In genomic region chr22:49960159-49960966, GRCh38 we compare ENCODE assay signal across 1 cellular context.
TF ChIP-seq lines count a peak whose summit lies in the region.

Gene PIM3, plus strand, starts transcription at chr22:49960772. Its CDS starts 176 bp downstream, at chr22:49960948.

TF ChIP-seq in K562, 482 proteins besides CTCF, POLR2A, EP300 and RAD21 (continued from another document and continues in another):
- peak; percentile 90 to 96 for TF ChIP-seq MNT (conservative IDR thresholded peaks at IDR 0.05)
- TF ChIP-seq RFX1 (IDR thresholded peaks at IDR 0.05): no peak
- TF ChIP-seq NEUROD1 (IDR thresholded peaks at IDR 0.05; ENCODE audit: borderline replicate concordance, low read depth, low read length, partially characterized antibody): no peak
- TF ChIP-seq, protein P1, sequence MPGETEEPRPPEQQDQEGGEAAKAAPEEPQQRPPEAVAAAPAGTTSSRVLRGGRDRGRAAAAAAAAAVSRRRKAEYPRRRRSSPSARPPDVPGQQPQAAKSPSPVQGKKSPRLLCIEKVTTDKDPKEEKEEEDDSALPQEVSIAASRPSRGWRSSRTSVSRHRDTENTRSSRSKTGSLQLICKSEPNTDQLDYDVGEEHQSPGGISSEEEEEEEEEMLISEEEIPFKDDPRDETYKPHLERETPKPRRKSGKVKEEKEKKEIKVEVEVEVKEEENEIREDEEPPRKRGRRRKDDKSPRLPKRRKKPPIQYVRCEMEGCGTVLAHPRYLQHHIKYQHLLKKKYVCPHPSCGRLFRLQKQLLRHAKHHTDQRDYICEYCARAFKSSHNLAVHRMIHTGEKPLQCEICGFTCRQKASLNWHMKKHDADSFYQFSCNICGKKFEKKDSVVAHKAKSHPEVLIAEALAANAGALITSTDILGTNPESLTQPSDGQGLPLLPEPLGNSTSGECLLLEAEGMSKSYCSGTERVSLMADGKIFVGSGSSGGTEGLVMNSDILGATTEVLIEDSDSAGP (CRISPR knock-in tag; IDR thresholded peaks at IDR 0.05): no peak
- TF ChIP-seq, protein P2, sequence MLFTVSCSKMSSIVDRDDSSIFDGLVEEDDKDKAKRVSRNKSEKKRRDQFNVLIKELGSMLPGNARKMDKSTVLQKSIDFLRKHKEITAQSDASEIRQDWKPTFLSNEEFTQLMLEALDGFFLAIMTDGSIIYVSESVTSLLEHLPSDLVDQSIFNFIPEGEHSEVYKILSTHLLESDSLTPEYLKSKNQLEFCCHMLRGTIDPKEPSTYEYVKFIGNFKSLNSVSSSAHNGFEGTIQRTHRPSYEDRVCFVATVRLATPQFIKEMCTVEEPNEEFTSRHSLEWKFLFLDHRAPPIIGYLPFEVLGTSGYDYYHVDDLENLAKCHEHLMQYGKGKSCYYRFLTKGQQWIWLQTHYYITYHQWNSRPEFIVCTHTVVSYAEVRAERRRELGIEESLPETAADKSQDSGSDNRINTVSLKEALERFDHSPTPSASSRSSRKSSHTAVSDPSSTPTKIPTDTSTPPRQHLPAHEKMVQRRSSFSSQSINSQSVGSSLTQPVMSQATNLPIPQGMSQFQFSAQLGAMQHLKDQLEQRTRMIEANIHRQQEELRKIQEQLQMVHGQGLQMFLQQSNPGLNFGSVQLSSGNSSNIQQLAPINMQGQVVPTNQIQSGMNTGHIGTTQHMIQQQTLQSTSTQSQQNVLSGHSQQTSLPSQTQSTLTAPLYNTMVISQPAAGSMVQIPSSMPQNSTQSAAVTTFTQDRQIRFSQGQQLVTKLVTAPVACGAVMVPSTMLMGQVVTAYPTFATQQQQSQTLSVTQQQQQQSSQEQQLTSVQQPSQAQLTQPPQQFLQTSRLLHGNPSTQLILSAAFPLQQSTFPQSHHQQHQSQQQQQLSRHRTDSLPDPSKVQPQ (CRISPR knock-in tag; IDR thresholded peaks at IDR 0.05; ENCODE audit: borderline replicate concordance): no peak
- TF ChIP-seq MBD1 (CRISPR knock-in tag; IDR thresholded peaks at IDR 0.05): no peak
- no peak for TF ChIP-seq SRSF3 (IDR thresholded peaks at IDR 0.05; ENCODE audit: insufficient read depth, low read length)
- TF ChIP-seq SP1 (CRISPR knock-in tag; IDR thresholded peaks at IDR 0.05): no peak; the same call in 1 of the 2 replicates
- no peak for TF ChIP-seq CREBBP (IDR thresholded peaks at IDR 0.05; ENCODE audit: low read depth, low read length)
- TF ChIP-seq, protein P3, sequence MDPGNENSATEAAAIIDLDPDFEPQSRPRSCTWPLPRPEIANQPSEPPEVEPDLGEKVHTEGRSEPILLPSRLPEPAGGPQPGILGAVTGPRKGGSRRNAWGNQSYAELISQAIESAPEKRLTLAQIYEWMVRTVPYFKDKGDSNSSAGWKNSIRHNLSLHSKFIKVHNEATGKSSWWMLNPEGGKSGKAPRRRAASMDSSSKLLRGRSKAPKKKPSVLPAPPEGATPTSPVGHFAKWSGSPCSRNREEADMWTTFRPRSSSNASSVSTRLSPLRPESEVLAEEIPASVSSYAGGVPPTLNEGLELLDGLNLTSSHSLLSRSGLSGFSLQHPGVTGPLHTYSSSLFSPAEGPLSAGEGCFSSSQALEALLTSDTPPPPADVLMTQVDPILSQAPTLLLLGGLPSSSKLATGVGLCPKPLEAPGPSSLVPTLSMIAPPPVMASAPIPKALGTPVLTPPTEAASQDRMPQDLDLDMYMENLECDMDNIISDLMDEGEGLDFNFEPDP (CRISPR knock-in tag; IDR thresholded peaks at IDR 0.05): no peak
- TF ChIP-seq, protein P4, sequence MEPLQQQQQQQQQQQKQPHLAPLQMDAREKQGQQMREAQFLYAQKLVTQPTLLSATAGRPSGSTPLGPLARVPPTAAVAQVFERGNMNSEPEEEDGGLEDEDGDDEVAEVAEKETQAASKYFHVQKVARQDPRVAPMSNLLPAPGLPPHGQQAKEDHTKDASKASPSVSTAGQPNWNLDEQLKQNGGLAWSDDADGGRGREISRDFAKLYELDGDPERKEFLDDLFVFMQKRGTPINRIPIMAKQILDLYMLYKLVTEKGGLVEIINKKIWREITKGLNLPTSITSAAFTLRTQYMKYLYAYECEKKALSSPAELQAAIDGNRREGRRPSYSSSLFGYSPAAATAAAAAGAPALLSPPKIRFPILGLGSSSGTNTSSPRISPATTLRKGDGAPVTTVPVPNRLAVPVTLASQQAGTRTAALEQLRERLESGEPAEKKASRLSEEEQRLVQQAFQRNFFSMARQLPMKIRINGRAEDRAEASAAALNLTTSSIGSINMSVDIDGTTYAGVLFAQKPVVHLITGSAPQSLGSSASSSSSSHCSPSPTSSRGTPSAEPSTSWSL (CRISPR knock-in tag; IDR thresholded peaks at IDR 0.05; ENCODE audit: borderline replicate concordance): no peak
- TF ChIP-seq AFF4 (CRISPR knock-in tag; IDR thresholded peaks at IDR 0.05): 0 out of 2 replicates have a peak, but pooled peaks have one; percentile 60
- peak; percentile 6; the same call in 1 of the 2 replicates for TF ChIP-seq ZC3H4 (CRISPR knock-in tag; IDR thresholded peaks at IDR 0.05; ENCODE audit: borderline replicate concordance)
- TF ChIP-seq SREBF2 (CRISPR knock-in tag; IDR thresholded peaks at IDR 0.05): no peak
- TF ChIP-seq SOX6 (IDR thresholded peaks at IDR 0.05): 0 out of 2 replicates have a peak, but pooled peaks have one; percentile 32
- no peak for TF ChIP-seq NFATC3 (IDR thresholded peaks at IDR 0.05)
- no peak for TF ChIP-seq PRMT5 (CRISPR knock-in tag; IDR thresholded peaks at IDR 0.05)
- no peak for TF ChIP-seq ZNF785 (CRISPR knock-in tag; IDR thresholded peaks at IDR 0.05)
- no peak for TF ChIP-seq SMARCA4 (IDR thresholded peaks at IDR 0.05)
- TF ChIP-seq MYBL2 (IDR thresholded peaks at IDR 0.05; ENCODE audit: low read depth): 0 out of 2 replicates have a peak, but pooled peaks have one; percentile 26
- TF ChIP-seq MYBL2 (CRISPR knock-in tag; IDR thresholded peaks at IDR 0.05; ENCODE audit: borderline replicate concordance): no peak
- TF ChIP-seq JUN (IDR thresholded peaks at IDR 0.05; ENCODE audit: borderline replicate concordance, low read depth, low read length): no peak
- TF ChIP-seq JUN (CRISPR knock-in tag; IDR thresholded peaks at IDR 0.05; ENCODE audit: borderline replicate concordance): no peak
- TF ChIP-seq MTA1 (IDR thresholded peaks at IDR 0.05; ENCODE audit: borderline replicate concordance): no peak
- no peak for TF ChIP-seq POLR3A (IDR thresholded peaks at IDR 0.05; ENCODE audit: borderline replicate concordance, extremely low read depth, insufficient read depth, insufficient read length)
- TF ChIP-seq EZH2 (IDR thresholded peaks at IDR 0.05; ENCODE audit: borderline replicate concordance, low read depth, low read length): no peak
- TF ChIP-seq DMBX1 (CRISPR knock-in tag; IDR thresholded peaks at IDR 0.05; ENCODE audit: borderline replicate concordance): no peak
- TF ChIP-seq XRCC3 (IDR thresholded peaks at IDR 0.05): no peak
- TF ChIP-seq, protein P5, sequence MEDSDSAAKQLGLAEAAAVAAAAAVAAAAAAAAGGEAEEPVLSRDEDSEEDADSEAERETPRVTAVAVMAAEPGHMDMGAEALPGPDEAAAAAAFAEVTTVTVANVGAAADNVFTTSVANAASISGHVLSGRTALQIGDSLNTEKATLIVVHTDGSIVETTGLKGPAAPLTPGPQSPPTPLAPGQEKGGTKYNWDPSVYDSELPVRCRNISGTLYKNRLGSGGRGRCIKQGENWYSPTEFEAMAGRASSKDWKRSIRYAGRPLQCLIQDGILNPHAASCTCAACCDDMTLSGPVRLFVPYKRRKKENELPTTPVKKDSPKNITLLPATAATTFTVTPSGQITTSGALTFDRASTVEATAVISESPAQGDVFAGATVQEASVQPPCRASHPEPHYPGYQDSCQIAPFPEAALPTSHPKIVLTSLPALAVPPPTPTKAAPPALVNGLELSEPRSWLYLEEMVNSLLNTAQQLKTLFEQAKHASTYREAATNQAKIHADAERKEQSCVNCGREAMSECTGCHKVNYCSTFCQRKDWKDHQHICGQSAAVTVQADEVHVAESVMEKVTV (CRISPR knock-in tag; IDR thresholded peaks at IDR 0.05): no peak
- TF ChIP-seq ADNP (tag; IDR thresholded peaks at IDR 0.05): no peak
- peak; percentile 42 to 73 for TF ChIP-seq MAZ (CRISPR knock-in tag; conservative IDR thresholded peaks at IDR 0.05 in 1 of 2, IDR thresholded peaks at IDR 0.05 in 1 of 2)
- peak; percentile 49; the same call in 1 of the 2 replicates for TF ChIP-seq RB1 (IDR thresholded peaks at IDR 0.05; ENCODE audit: low read depth)
- no peak for TF ChIP-seq ZC3H8 (IDR thresholded peaks at IDR 0.05)
- TF ChIP-seq, protein P6, sequence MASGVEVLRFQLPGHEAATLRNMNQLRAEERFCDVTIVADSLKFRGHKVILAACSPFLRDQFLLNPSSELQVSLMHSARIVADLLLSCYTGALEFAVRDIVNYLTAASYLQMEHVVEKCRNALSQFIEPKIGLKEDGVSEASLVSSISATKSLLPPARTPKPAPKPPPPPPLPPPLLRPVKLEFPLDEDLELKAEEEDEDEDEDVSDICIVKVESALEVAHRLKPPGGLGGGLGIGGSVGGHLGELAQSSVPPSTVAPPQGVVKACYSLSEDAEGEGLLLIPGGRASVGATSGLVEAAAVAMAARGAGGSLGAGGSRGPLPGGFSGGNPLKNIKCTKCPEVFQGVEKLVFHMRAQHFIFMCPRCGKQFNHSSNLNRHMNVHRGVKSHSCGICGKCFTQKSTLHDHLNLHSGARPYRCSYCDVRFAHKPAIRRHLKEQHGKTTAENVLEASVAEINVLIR (CRISPR knock-in tag; IDR thresholded peaks at IDR 0.05): peak; percentile 21; the same call in 1 of the 2 replicates
- TF ChIP-seq ZNF41 (CRISPR knock-in tag; conservative IDR thresholded peaks at IDR 0.05): no peak
- TF ChIP-seq ETV1 (tag; conservative IDR thresholded peaks at IDR 0.05; ENCODE audit: low read depth): peak; percentile 78
- no peak for TF ChIP-seq SMARCC2 (IDR thresholded peaks at IDR 0.05; ENCODE audit: low read depth)
- TF ChIP-seq FOS (IDR thresholded peaks at IDR 0.05; ENCODE audit: extremely low read depth, insufficient read length): peak; percentile 74
- TF ChIP-seq GABPB1 (CRISPR knock-in tag; IDR thresholded peaks at IDR 0.05): peak; percentile 85
- TF ChIP-seq BACH1 (tag; IDR thresholded peaks at IDR 0.05): no peak
- no peak for TF ChIP-seq U2AF2 (optimal IDR thresholded peaks at IDR 0.05; ENCODE audit: low read depth, low read length)
- no peak for TF ChIP-seq COPS2 (conservative IDR thresholded peaks at IDR 0.05)
- TF ChIP-seq NCOA6 (IDR thresholded peaks at IDR 0.05): no peak
- TF ChIP-seq FOXK1 (CRISPR knock-in tag; IDR thresholded peaks at IDR 0.05; ENCODE audit: borderline replicate concordance): no peak; the same call in 1 of the 2 replicates
- no peak for TF ChIP-seq EHMT2 (IDR thresholded peaks at IDR 0.05)
- no peak for TF ChIP-seq GATAD2A (IDR thresholded peaks at IDR 0.05)
- no peak for TF ChIP-seq SRSF7 (optimal IDR thresholded peaks at IDR 0.05; ENCODE audit: low read depth, low read length)
- no peak for TF ChIP-seq PYGO2 (tag; IDR thresholded peaks at IDR 0.05)
- no peak for TF ChIP-seq ZKSCAN1 (IDR thresholded peaks at IDR 0.05; ENCODE audit: low read depth, low read length)
